11 cellular contexts compared by ENCODE assay signal in the genomic region with DNA sequence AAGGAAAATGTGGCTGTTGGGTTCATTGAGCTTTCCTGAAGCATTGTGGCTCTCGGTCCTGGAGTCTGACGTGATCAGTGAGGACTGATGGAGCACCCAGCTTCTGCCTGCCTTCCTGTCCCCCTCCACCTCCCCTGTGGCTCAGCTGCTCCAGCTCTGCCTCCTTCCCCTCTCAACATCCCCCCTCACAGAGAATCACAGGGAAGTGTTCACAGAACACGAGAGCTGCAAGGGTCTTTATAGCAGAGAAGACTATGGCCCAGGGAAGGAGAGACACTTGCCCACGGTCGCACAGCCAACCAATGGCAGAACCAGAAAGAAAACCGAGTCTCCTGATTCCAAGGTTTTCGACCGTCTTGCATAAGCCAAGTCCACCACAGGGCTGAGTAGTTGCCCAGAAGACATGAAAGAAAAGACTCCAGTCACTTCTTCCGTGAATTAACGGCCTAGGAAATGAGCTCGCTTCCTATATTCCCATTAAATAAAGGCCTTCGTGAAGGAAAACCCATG. TPM values are rescaled to one million over a fixed set of nuclear protein-coding genes. Genes with fewer than 3 reads are reported as not detected.
DNase-seq lines count a peak whose midpoint lies in the region; ATAC-seq and TF ChIP-seq lines count a peak whose summit lies in the region.
"Had no signal": no experiment of that assay in that cellular context is flagged by ENCODE, and none has a peak within 500 bp of the region (broad histone marks: within the 10 kb centered on the region; RNA-seq: fewer than 3 reads in every experiment).

No MANE protein-coding gene starts in this region.

- peak overlapping the region; percentile 62 for H3K4me3 Mint-ChIP-seq in T-helper 2 cell treated with Interferon-gamma antibody and Interleukin-4, amounts not matched to agents 5 μg/mL and 100 μg/mL, for 36 hours
- no peak overlapping the region for H3K4me3 Mint-ChIP-seq in neural progenitor cell

- H3K4me1 ChIP-seq in gastroesophageal sphincter (peaks cover 16 to 83% (median 38%) of the 10 kb centered on the region in 3 donors), neural progenitor cell (no peaks in the 10 kb centered on the region), upper lobe of left lung (peaks cover 13 to 21% (median 19%) of the 10 kb centered on the region in 4 donors)

- no peaks in the 10 kb centered on the region for H3K79me2 ChIP-seq in neural progenitor cell (ENCODE audit: low read depth)

- H3K27ac ChIP-seq in gastroesophageal sphincter (peak overlapping the region; percentile 78 to 96 (median 86)), neural progenitor cell (no peak overlapping the region), upper lobe of left lung (peak overlapping the region; percentile 64 to 81 (median 68))

- peak overlapping the region; percentile 99 for H2AFZ ChIP-seq in neural progenitor cell (replicated peaks)

- H3K36me3 ChIP-seq in gastroesophageal sphincter, result no peaks in the 10 kb centered on the region
- H3K36me3 ChIP-seq in neural progenitor cell, result no peaks in the 10 kb centered on the region
- no peaks in the 10 kb centered on the region for H3K36me3 ChIP-seq in upper lobe of left lung

- H3K4me2 ChIP-seq in neural progenitor cell, result no peak overlapping the region

- H3K4me1 Mint-ChIP-seq in T-helper 2 cell treated with Interferon-gamma antibody and Interleukin-4, amounts not matched to agents 5 μg/mL and 100 μg/mL, for 36 hours (ENCODE audit: low read depth), result peaks cover 8% of the 10 kb centered on the region
- H3K4me1 Mint-ChIP-seq in neural progenitor cell, result peaks cover 21% of the 10 kb centered on the region

- WGBS in gastroesophageal sphincter (ENCODE audit: low coverage in 1 of 2), 2 donors, result 18 to 27% methylated on average over 5 to 10 of the region's 12 CpGs
- WGBS in upper lobe of left lung, 2 donors, result 44 to 45% methylated on average over 11 to 12 of the region's 12 CpGs

- TF ChIP-seq EP300 in gastroesophageal sphincter (IDR thresholded peaks at IDR 0.05) (no peak), upper lobe of left lung (IDR thresholded peaks at IDR 0.05) (no peak)

- H3F3A ChIP-seq in neural progenitor cell (ENCODE audit: low read depth), result no peaks in the 10 kb centered on the region

- no peak overlapping the region for H3K9ac ChIP-seq in neural progenitor cell

- peaks cover 18% of the 10 kb centered on the region for H3K27me3 Mint-ChIP-seq in T-helper 2 cell treated with Interferon-gamma antibody and Interleukin-4, amounts not matched to agents 5 μg/mL and 100 μg/mL, for 36 hours (ENCODE audit: low read depth)
- peaks cover 3% of the 10 kb centered on the region for H3K27me3 Mint-ChIP-seq in neural progenitor cell (ENCODE audit: insufficient read depth, low read depth)

- peak overlapping the region in 1 of 2 donors; percentile 25 for H3K4me3 ChIP-seq in gastroesophageal sphincter
- H3K4me3 ChIP-seq in neural progenitor cell, result no peak overlapping the region
- peak overlapping the region in 2 of 4 donors; percentile 13 to 21 for H3K4me3 ChIP-seq in upper lobe of left lung

- H3K27me3 ChIP-seq in gastroesophageal sphincter, result no peaks in the 10 kb centered on the region
- H3K27me3 ChIP-seq in neural progenitor cell, result no peaks in the 10 kb centered on the region
- H3K27me3 ChIP-seq in upper lobe of left lung, result no peaks in the 10 kb centered on the region

- TF ChIP-seq POLR2A in gastroesophageal sphincter (IDR thresholded peaks at IDR 0.05), result no peak
- no peak for TF ChIP-seq POLR2A in upper lobe of left lung (IDR thresholded peaks at IDR 0.05)
- TF ChIP-seq POLR2A in GM18505 (IDR thresholded peaks at IDR 0.05; ENCODE audit: borderline replicate concordance, extremely low read depth, insufficient read depth, insufficient read length), result no peak

- no peak overlapping the region for H3K27ac Mint-ChIP-seq in T-helper 2 cell treated with Interferon-gamma antibody and Interleukin-4, amounts not matched to agents 5 μg/mL and 100 μg/mL, for 36 hours
- H3K27ac Mint-ChIP-seq in neural progenitor cell, result no peak overlapping the region
- H3K27ac Mint-ChIP-seq: activated naive CD4-positive, alpha-beta T cell treated with anti-CD3 and anti-CD28 coated beads, Interleukin-2, amount 10 ng/mL, durations not matched to agents 7 days and 5 days had no signal

- peak; percentile 32 for ATAC-seq in gastroesophageal sphincter
- ATAC-seq in upper lobe of left lung (ENCODE audit: low FRiP score in 2 of 2), result peak in 1 of 2 donors; percentile 32
- no peak for ATAC-seq in GM18505 (IDR thresholded peaks at IDR 0.05; ENCODE audit: unreplicated experiment)

- H3K9me3 ChIP-seq in gastroesophageal sphincter (no peaks in the 10 kb centered on the region), neural progenitor cell (ENCODE audit: low read depth) (no peaks in the 10 kb centered on the region), upper lobe of left lung (no peaks in the 10 kb centered on the region)

- DNase-seq in T-helper 2 cell treated with Interferon-gamma antibody and Interleukin-4, amounts not matched to agents 5 μg/mL and 100 μg/mL, for 36 hours (ENCODE audit: low spot score), result no peak
- DNase-seq in T-helper 2 cell (no peak), neural progenitor cell (ENCODE audit: low spot score) (no peak), upper lobe of left lung (no peak), OCI-M2 (lab: John Stamatoyannopoulos, UW; ENCODE audit: unreplicated experiment) (no peak), GM19238 (ENCODE audit: insufficient read length, low spot score) (no peak)
- DNase-seq: NCI-H345 had no signal

- no peaks in the 10 kb centered on the region for H3K9me3 Mint-ChIP-seq in T-helper 2 cell treated with Interferon-gamma antibody and Interleukin-4, amounts not matched to agents 5 μg/mL and 100 μg/mL, for 36 hours
- H3K9me3 Mint-ChIP-seq in neural progenitor cell, result no peaks in the 10 kb centered on the region
- H3K9me3 Mint-ChIP-seq: activated naive CD4-positive, alpha-beta T cell treated with anti-CD3 and anti-CD28 coated beads, Interleukin-2, amount 10 ng/mL, durations not matched to agents 7 days and 5 days had no signal

- TF ChIP-seq CTCF in gastroesophageal sphincter (IDR thresholded peaks at IDR 0.05) (no peak), neural progenitor cell (IDR thresholded peaks at IDR 0.05) (no peak), upper lobe of left lung (IDR thresholded peaks at IDR 0.05) (no peak)

- H3K36me3 Mint-ChIP-seq in T-helper 2 cell treated with Interferon-gamma antibody and Interleukin-4, amounts not matched to agents 5 μg/mL and 100 μg/mL, for 36 hours (ENCODE audit: low read depth), result no peaks in the 10 kb centered on the region
- no peaks in the 10 kb centered on the region for H3K36me3 Mint-ChIP-seq in neural progenitor cell
- H3K36me3 Mint-ChIP-seq: activated naive CD4-positive, alpha-beta T cell treated with anti-CD3 and anti-CD28 coated beads, Interleukin-2, amount 10 ng/mL, durations not matched to agents 7 days and 5 days had no signal

- H4K20me1 ChIP-seq in neural progenitor cell (ENCODE audit: low read depth), result no peaks in the 10 kb centered on the region

RNA-seq across cellular contexts. Expression of gene MYOC, which starts 2.3 kb away (rescaled TPM):
- 1,000 to 10,000 TPM in 1 of 4 donors, 100 to 1,000 TPM in 2, 10 to 100 TPM in 1; 88.5 to 1,432 (median 227) TPM for total RNA-seq in gastroesophageal sphincter
- not detected in 2 replicates for total RNA-seq in neural progenitor cell (ENCODE audit: low replicate concordance)
- 1 to 10 TPM in 4 of 6 donors, under 1 TPM in 1, not detected in 1; 0.33 to 1.7 (median 1.2) TPM for total RNA-seq in upper lobe of left lung
- total RNA-seq: A172 had no signal

RNA-seq across cellular contexts. Expression of gene MYOCOS, which starts 32.7 kb away (rescaled TPM):
- total RNA-seq in gastroesophageal sphincter (not detected), neural progenitor cell (ENCODE audit: low replicate concordance) (not detected in 2 replicates), upper lobe of left lung (not detected)
- total RNA-seq: A172 had no signal

Comparison
In these comparisons a context has a peak if more than half of its experiments do, and no peak if none do; other contexts are left out.
1. RNA of gene MYOC, which starts 2.3 kb away (total RNA-seq): 88.5 to 1,432 TPM in gastroesophageal sphincter; 0.33 to 1.7 TPM in upper lobe of left lung and not detected in neural progenitor cell; every median in the first group is over 10 times any median in the second.